ENCODE assay signal across 9 cellular contexts in the genomic region with DNA sequence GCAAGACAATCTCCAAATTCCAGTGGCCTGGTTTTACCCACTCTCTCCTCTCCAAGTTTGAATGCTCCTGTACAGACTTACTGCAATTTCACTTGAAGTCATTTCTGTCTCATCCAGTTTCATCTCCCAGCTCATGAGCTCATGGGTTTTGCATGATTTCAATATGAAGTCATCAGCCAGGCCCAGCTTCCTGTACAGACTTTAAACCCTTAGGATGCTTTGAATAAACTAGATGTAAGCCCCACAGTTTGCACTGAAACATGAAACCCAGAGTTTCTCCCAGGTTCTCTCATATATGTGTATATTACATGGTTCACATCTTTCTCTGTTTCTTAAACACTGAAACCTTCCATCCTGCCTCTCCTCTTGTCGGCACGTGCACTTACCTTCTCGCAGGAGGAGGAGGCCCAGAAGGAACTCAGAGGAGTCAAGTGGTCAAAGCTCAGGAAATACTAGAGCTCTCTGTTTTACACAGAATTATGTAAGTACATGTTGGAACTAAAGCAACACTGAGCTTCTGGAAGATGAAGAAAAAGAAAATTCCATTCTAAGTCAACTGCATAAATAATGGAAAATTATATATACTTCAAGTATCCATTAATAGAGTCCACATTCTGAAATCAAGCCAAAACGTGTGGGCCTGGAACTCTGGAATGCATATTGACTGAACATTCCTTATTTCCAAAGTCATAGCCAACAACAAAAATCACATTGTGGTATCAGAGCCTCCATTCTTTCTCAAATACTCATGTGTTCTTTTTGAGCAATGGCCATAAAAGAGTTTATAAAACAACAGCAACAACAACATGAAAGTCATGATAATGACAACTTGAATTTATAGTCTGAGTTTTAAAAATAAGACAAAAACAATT.
DNase-seq lines count a peak whose midpoint lies in the region; ATAC-seq and TF ChIP-seq lines count a peak whose summit lies in the region.
"Had no signal": no experiment of that assay in that cellular context is flagged by ENCODE, and none has a peak within 500 bp of the region (broad histone marks: within the 10 kb centered on the region; RNA-seq: fewer than 3 reads in every experiment).

No MANE protein-coding gene starts in this region.

- CTCF ChIA-PET in activated CD8-positive, alpha-beta memory T cell treated with anti-CD3 and anti-CD28 coated beads, Interleukin-2, amount 10 ng/mL, durations not matched to agents 7 days and 5 days (lab: Charles Lee) = interaction anchor here (1.0 to 2.3 kb wide), 4 partner anchors 11 to 364 kb away, joined by 3 to 7 read pairs (median 5); no protein-coding TSS in a partner anchor

- H3K4me1 ChIP-seq in stomach smooth muscle (ENCODE audit: control insufficient read depth, insufficient read depth, low read length) (peaks cover 19% of the 10 kb centered on the region), esophagus muscularis mucosa (peaks cover 0 to 46% (median 30%) of the 10 kb centered on the region in 4 donors)

- H3K27me3 ChIP-seq in stomach smooth muscle (ENCODE audit: control insufficient read depth in 1 of 2, insufficient read depth in 2 of 2, low read length in 2 of 2) (no peaks in the 10 kb centered on the region), esophagus muscularis mucosa (no peaks in the 10 kb centered on the region)

- WGBS in esophagus muscularis mucosa = 58% methylated on average over 4 of the region's 4 CpGs

- intact Hi-C loops in esophagus muscularis mucosa (cut with DNase I) = no loop called here

- H3K27me3 Mint-ChIP-seq in activated CD8-positive, alpha-beta memory T cell treated with anti-CD3 and anti-CD28 coated beads, Interleukin-2, amount 10 ng/mL, durations not matched to agents 7 days and 5 days = peaks cover 31% of the 10 kb centered on the region

- no peak for TF ChIP-seq CTCF in astrocyte of the cerebellum (IDR thresholded peaks at IDR 0.05; ENCODE audit: low read depth, low read length, missing control alignments)
- no peak for TF ChIP-seq CTCF in esophagus muscularis mucosa (IDR thresholded peaks at IDR 0.05)

- no peaks in the 10 kb centered on the region for H3K9me3 ChIP-seq in stomach smooth muscle (ENCODE audit: control insufficient read depth in 2 of 2, low read length in 2 of 2)
- no peaks in the 10 kb centered on the region for H3K9me3 ChIP-seq in esophagus muscularis mucosa

- TF ChIP-seq POLR2A in esophagus muscularis mucosa (IDR thresholded peaks at IDR 0.05; ENCODE audit: low read depth) = no peak

- ATAC-seq in activated CD8-positive, alpha-beta memory T cell treated with anti-CD3 and anti-CD28 coated beads, Interleukin-2, amount 10 ng/mL, durations not matched to agents 7 days and 5 days = peak; percentile 39
- ATAC-seq in HG03045 (IDR thresholded peaks at IDR 0.05; ENCODE audit: unreplicated experiment) = peak; percentile 54

- no peaks in the 10 kb centered on the region for H3K36me3 Mint-ChIP-seq in activated CD8-positive, alpha-beta memory T cell treated with anti-CD3 and anti-CD28 coated beads, Interleukin-2, amount 10 ng/mL, durations not matched to agents 7 days and 5 days
- H3K36me3 Mint-ChIP-seq: CD4-positive, CD25-positive, alpha-beta regulatory T cell had no signal

- H3K27ac ChIP-seq in stomach smooth muscle (ENCODE audit: low read length) (peak overlapping the region; percentile 18), esophagus muscularis mucosa (replicated peaks in 1 of 4) (peak overlapping the region in 2 of 4 donors; percentile 39 to 45)

- TF ChIP-seq EP300 in esophagus muscularis mucosa (IDR thresholded peaks at IDR 0.05) = no peak

- peaks cover 12% of the 10 kb centered on the region for H3K4me1 Mint-ChIP-seq in activated CD8-positive, alpha-beta memory T cell treated with anti-CD3 and anti-CD28 coated beads, Interleukin-2, amount 10 ng/mL, durations not matched to agents 7 days and 5 days
- H3K4me1 Mint-ChIP-seq: CD4-positive, CD25-positive, alpha-beta regulatory T cell had no signal

- H3K4me3 Mint-ChIP-seq in activated CD8-positive, alpha-beta memory T cell treated with anti-CD3 and anti-CD28 coated beads, Interleukin-2, amount 10 ng/mL, durations not matched to agents 7 days and 5 days = no peak overlapping the region
- H3K4me3 Mint-ChIP-seq: CD4-positive, CD25-positive, alpha-beta regulatory T cell had no signal

- no peak overlapping the region for H3K9ac ChIP-seq in stomach smooth muscle (ENCODE audit: low read length in 2 of 2)

- no peak overlapping the region for H3K4me3 ChIP-seq in astrocyte of the cerebellum (ENCODE audit: low read depth, low read length)
- no peak overlapping the region for H3K4me3 ChIP-seq in stomach smooth muscle (ENCODE audit: low read length in 2 of 2)
- H3K4me3 ChIP-seq in esophagus muscularis mucosa = no peak overlapping the region

- no peak overlapping the region for H3K27ac Mint-ChIP-seq in activated CD8-positive, alpha-beta memory T cell treated with anti-CD3 and anti-CD28 coated beads, Interleukin-2, amount 10 ng/mL, durations not matched to agents 7 days and 5 days
- H3K27ac Mint-ChIP-seq: CD4-positive, CD25-positive, alpha-beta regulatory T cell had no signal

- in situ Hi-C loops in astrocyte of the cerebellum (cut with HindIII; ENCODE audit: low sequenced_read_pairs) = no loop called here

- no peaks in the 10 kb centered on the region for H3K36me3 ChIP-seq in stomach smooth muscle (ENCODE audit: control insufficient read depth in 2 of 2, insufficient read depth in 2 of 2, low read length in 2 of 2)
- no peaks in the 10 kb centered on the region for H3K36me3 ChIP-seq in esophagus muscularis mucosa

- H3K9me3 Mint-ChIP-seq in activated CD8-positive, alpha-beta memory T cell treated with anti-CD3 and anti-CD28 coated beads, Interleukin-2, amount 10 ng/mL, durations not matched to agents 7 days and 5 days (ENCODE audit: low read depth) = no peaks in the 10 kb centered on the region

- DNase-seq in activated CD8-positive, alpha-beta memory T cell treated with anti-CD3 and anti-CD28 coated beads, Interleukin-2, amount 10 ng/mL, durations not matched to agents 7 days and 5 days = peak; percentile 41
- no peak for DNase-seq in activated CD8-positive, alpha-beta memory T cell treated with anti-CD3 and anti-CD28 coated beads for 24 hours
- DNase-seq in astrocyte of the cerebellum (ENCODE audit: low read depth) = peak; percentile 82
- no peak for DNase-seq in esophagus muscularis mucosa (ENCODE audit: extremely low spot score)
- no peak for DNase-seq in pons (ENCODE audit: low spot score)
- DNase-seq in NCI-H2227 (lab: John Stamatoyannopoulos, UW; ENCODE audit: unreplicated experiment) = no peak
- DNase-seq: CD4-positive, CD25-positive, alpha-beta regulatory T cell had no signal

Comparison
In these comparisons a context has a peak if more than half of its experiments do, and no peak if none do; other contexts are left out.
1. DNase-seq: peak in activated CD8-positive, alpha-beta memory T cell treated with anti-CD3 and anti-CD28 coated beads, Interleukin-2, amount 10 ng/mL, durations not matched to agents 7 days and 5 days (single experiment) and astrocyte of the cerebellum (single experiment); none in activated CD8-positive, alpha-beta memory T cell treated with anti-CD3 and anti-CD28 coated beads for 24 hours (single experiment), esophagus muscularis mucosa (single experiment), pons (single experiment) and NCI-H2227 (single experiment).